In genomic region chr3:53844262-53845102, GRCh38 we compare ENCODE assay signal across 1 cellular context.
TF ChIP-seq lines count a peak whose summit lies in the region.

No MANE protein-coding gene starts in this region.

TF ChIP-seq in HepG2, 621 proteins besides CTCF, POLR2A, EP300 and RAD21 (continued from another document and continues in another):
- TF ChIP-seq ZBED4 (CRISPR knock-in tag; IDR thresholded peaks at IDR 0.05; ENCODE audit: borderline replicate concordance) (no peak), NFKBIZ (CRISPR knock-in tag; IDR thresholded peaks at IDR 0.05) (no peak), FOXK1 (CRISPR knock-in tag; IDR thresholded peaks at IDR 0.05; ENCODE audit: borderline replicate concordance, low read depth) (0 out of 2 replicates have a peak, but pooled peaks have one; percentile 15), IKZF5 (CRISPR knock-in tag; IDR thresholded peaks at IDR 0.05) (no peak), ZNF703 (CRISPR knock-in tag; IDR thresholded peaks at IDR 0.05; ENCODE audit: borderline replicate concordance) (no peak), XBP1 (CRISPR knock-in tag; IDR thresholded peaks at IDR 0.05) (peak; percentile 43; the same call in 1 of the 2 replicates), ZNF225 (CRISPR knock-in tag; IDR thresholded peaks at IDR 0.05) (no peak), DMAP1 (CRISPR knock-in tag; IDR thresholded peaks at IDR 0.05) (no peak; the same call in 1 of the 2 replicates), ETV5 (CRISPR knock-in tag; IDR thresholded peaks at IDR 0.05; ENCODE audit: borderline replicate concordance) (peak; percentile 80), ZNF839 (CRISPR knock-in tag; IDR thresholded peaks at IDR 0.05; ENCODE audit: borderline replicate concordance) (no peak), BRCA1 (CRISPR knock-in tag; IDR thresholded peaks at IDR 0.05) (peak; percentile 59; the same call in 1 of the 2 replicates), MLXIP (CRISPR knock-in tag; IDR thresholded peaks at IDR 0.05; ENCODE audit: borderline replicate concordance) (no peak), ZNF282 (IDR thresholded peaks at IDR 0.05; ENCODE audit: partially characterized antibody) (no peak), HMGXB4 (CRISPR knock-in tag; IDR thresholded peaks at IDR 0.05; ENCODE audit: borderline replicate concordance in 1 of 2, low read depth in 1 of 2) (peak; percentile 29 to 70; a peak in 2 of 4 replicates), SOX5 (CRISPR knock-in tag; IDR thresholded peaks at IDR 0.05; ENCODE audit: borderline replicate concordance) (peak; percentile 72), ZNF326 (CRISPR knock-in tag; IDR thresholded peaks at IDR 0.05; ENCODE audit: borderline replicate concordance) (no peak), ZNF251 (CRISPR knock-in tag; IDR thresholded peaks at IDR 0.05) (no peak), ZFP1 (CRISPR knock-in tag; IDR thresholded peaks at IDR 0.05) (no peak), GATAD2A (CRISPR knock-in tag; IDR thresholded peaks at IDR 0.05) (peak; percentile 45), ZFAT (CRISPR knock-in tag; conservative IDR thresholded peaks at IDR 0.05) (no peak), ZKSCAN1 (IDR thresholded peaks at IDR 0.05; ENCODE audit: low read length) (no peak), ERF (CRISPR knock-in tag; IDR thresholded peaks at IDR 0.05) (no peak), MAFG (CRISPR knock-in tag; IDR thresholded peaks at IDR 0.05) (no peak), MIER2 (CRISPR knock-in tag; IDR thresholded peaks at IDR 0.05) (no peak), ZSCAN25 (CRISPR knock-in tag; IDR thresholded peaks at IDR 0.05) (peak; percentile 45; the same call in 1 of the 2 replicates), ZNF382 (CRISPR knock-in tag; IDR thresholded peaks at IDR 0.05; ENCODE audit: borderline replicate concordance) (no peak), NONO (IDR thresholded peaks at IDR 0.05) (no peak), NONO (CRISPR knock-in tag; conservative IDR thresholded peaks at IDR 0.05) (no peak; the same call in none of the 2 replicates), MIXL1 (CRISPR knock-in tag; IDR thresholded peaks at IDR 0.05) (peak; percentile 32; the same call in 1 of the 2 replicates), ZBTB46 (CRISPR knock-in tag; IDR thresholded peaks at IDR 0.05; ENCODE audit: borderline replicate concordance) (no peak), THAP7 (CRISPR knock-in tag; IDR thresholded peaks at IDR 0.05) (no peak), ZNF260 (CRISPR knock-in tag; IDR thresholded peaks at IDR 0.05; ENCODE audit: borderline replicate concordance, low read depth) (no peak), ZNF230 (CRISPR knock-in tag; IDR thresholded peaks at IDR 0.05) (no peak; the same call in 1 of the 2 replicates), ATF3 (CRISPR knock-in tag; IDR thresholded peaks at IDR 0.05) (no peak), FOXA3 (CRISPR knock-in tag; IDR thresholded peaks at IDR 0.05) (no peak; the same call in 1 of the 2 replicates), ARNTL (CRISPR knock-in tag; IDR thresholded peaks at IDR 0.05) (no peak), TEAD2 (CRISPR knock-in tag; IDR thresholded peaks at IDR 0.05) (0 out of 2 replicates have a peak, but pooled peaks have one; percentile 32), ZNF639 (CRISPR knock-in tag; conservative IDR thresholded peaks at IDR 0.05) (no peak), GATA4 (IDR thresholded peaks at IDR 0.05; ENCODE audit: borderline replicate concordance, low read depth) (no peak), GRHL1 (CRISPR knock-in tag; conservative IDR thresholded peaks at IDR 0.05) (no peak), FLYWCH1 (CRISPR knock-in tag; IDR thresholded peaks at IDR 0.05) (no peak), ZBTB1 (CRISPR knock-in tag; IDR thresholded peaks at IDR 0.05; ENCODE audit: borderline replicate concordance) (no peak), SNAI1 (CRISPR knock-in tag; IDR thresholded peaks at IDR 0.05; ENCODE audit: borderline replicate concordance) (no peak), LCORL (IDR thresholded peaks at IDR 0.05) (no peak), LCORL (CRISPR knock-in tag; IDR thresholded peaks at IDR 0.05) (peak; percentile 29; the same call in 1 of the 2 replicates), PBX2 (CRISPR knock-in tag; IDR thresholded peaks at IDR 0.05) (no peak), ARID3A (IDR thresholded peaks at IDR 0.05; ENCODE audit: low read depth, low read length) (no peak), ZFP36L1 (CRISPR knock-in tag; IDR thresholded peaks at IDR 0.05) (no peak)
